ENCODE assay signal across 17 cellular contexts in the genomic region with DNA sequence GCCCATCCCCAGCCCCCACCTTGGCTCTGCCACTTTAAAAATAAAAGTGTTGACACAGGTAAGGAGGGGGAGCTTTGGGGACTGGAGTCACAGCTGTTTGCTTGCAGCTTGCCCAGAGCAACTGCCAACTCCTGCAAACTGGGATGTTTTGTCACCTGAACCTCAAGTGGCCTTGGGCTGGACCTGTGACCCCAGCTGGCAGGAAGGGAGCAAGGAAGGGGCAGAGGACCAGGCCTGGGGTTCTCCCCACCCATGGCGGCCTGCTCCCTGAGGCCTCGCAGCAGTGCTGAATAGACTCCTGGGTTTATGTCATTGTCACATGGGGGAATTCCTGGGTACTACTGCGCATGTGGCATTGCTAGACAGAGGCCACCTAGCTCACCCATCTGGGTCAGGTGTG.
DNase-seq lines count a peak whose midpoint lies in the region; ATAC-seq and TF ChIP-seq lines count a peak whose summit lies in the region.
"Had no signal": no experiment of that assay in that cellular context is flagged by ENCODE, and none has a peak within 500 bp of the region (broad histone marks: within the 10 kb centered on the region; RNA-seq: fewer than 3 reads in every experiment).

No MANE protein-coding gene starts in this region.

- peak; percentile 29 for DNase-seq in activated CD8-positive, alpha-beta memory T cell treated with anti-CD3 and anti-CD28 coated beads, Interleukin-2, amount 50 U/mL, for 48 hours
- DNase-seq in activated CD8-positive, alpha-beta memory T cell treated with anti-CD3 and anti-CD28 coated beads, Interleukin-2, amount 50 U/mL, for 4 hours, result no peak
- DNase-seq in NCI-H345 treated with DMSO at 0.1 percent for 48 hours (lab: John Stamatoyannopoulos, UW; ENCODE audit: unreplicated experiment) (peak; percentile 21), coronary artery (ENCODE audit: low spot score) (peak; percentile 61), upper lobe of left lung (peak; percentile 43 to 77), H4 (ENCODE audit: low spot score) (no peak)
- DNase-seq: activated CD8-positive, alpha-beta T cell treated with anti-CD3 and anti-CD28 coated beads, Interleukin-2, amount 10 ng/mL, durations not matched to agents 7 days and 5 days; central memory CD4-positive, alpha-beta T cell; effector memory CD8-positive, alpha-beta T cell; hippocampal formation; left cardiac atrium; psoas muscle; stimulated activated CD4-positive, alpha-beta T cell treated with anti-CD3 and anti-CD28 coated beads, Interleukin-12 subunit alpha, Interleukin-12 subunit beta, amount 100 ng/mL, for 4 hours; stimulated activated naive CD8-positive, alpha-beta T cell treated with anti-CD3 and anti-CD28 coated beads, Interleukin-15, Interleukin-2, amounts not matched to agents 100 U/mL and 50 U/mL, for 24 hours; SW 1271 had no signal

- H3K27ac ChIP-seq in coronary artery (no peak overlapping the region), upper lobe of left lung (no peak overlapping the region)
- H3K27ac ChIP-seq: psoas muscle had no signal

- peak in 1 of 2 donors; percentile 5 for ATAC-seq in upper lobe of left lung (ENCODE audit: low FRiP score in 2 of 2)
- ATAC-seq in HG03520 (IDR thresholded peaks at IDR 0.05; ENCODE audit: unreplicated experiment), result no peak
- no peak for ATAC-seq in GM18511 (IDR thresholded peaks at IDR 0.05; ENCODE audit: unreplicated experiment)
- ATAC-seq: activated CD8-positive, alpha-beta T cell treated with anti-CD3 and anti-CD28 coated beads, Interleukin-2, amount 10 ng/mL, durations not matched to agents 7 days and 5 days; effector memory CD8-positive, alpha-beta T cell; left cardiac atrium; stimulated activated naive CD8-positive, alpha-beta T cell treated with anti-CD3 and anti-CD28 coated beads, Interleukin-15, Interleukin-2, amounts not matched to agents 100 U/mL and 50 U/mL, for 24 hours had no signal

- H3K4me3 ChIP-seq in coronary artery (no peak overlapping the region), upper lobe of left lung (no peak overlapping the region)
- H3K4me3 ChIP-seq: psoas muscle had no signal

- no peak for TF ChIP-seq CTCF in coronary artery (IDR thresholded peaks at IDR 0.05)
- no peak for TF ChIP-seq CTCF in upper lobe of left lung (IDR thresholded peaks at IDR 0.05)

- no peaks in the 10 kb centered on the region for H3K9me3 ChIP-seq in upper lobe of left lung
- H3K9me3 ChIP-seq: psoas muscle had no signal

- 65 to 83% methylated on average over 3 of the region's 3 CpGs for WGBS in upper lobe of left lung, 2 donors

- TF ChIP-seq POLR2A in upper lobe of left lung (IDR thresholded peaks at IDR 0.05), result no peak

- no peaks in the 10 kb centered on the region for H3K27me3 ChIP-seq in upper lobe of left lung

- no peaks in the 10 kb centered on the region for H3K36me3 ChIP-seq in upper lobe of left lung

- peaks cover 6 to 18% (median 17%) of the 10 kb centered on the region in 4 donors for H3K4me1 ChIP-seq in upper lobe of left lung
- H3K4me1 ChIP-seq: psoas muscle had no signal

- no peak for TF ChIP-seq EP300 in upper lobe of left lung (IDR thresholded peaks at IDR 0.05)

Comparison
In these comparisons a context has a peak if more than half of its experiments do, and no peak if none do; other contexts are left out.
1. DNase-seq: peak in activated CD8-positive, alpha-beta memory T cell treated with anti-CD3 and anti-CD28 coated beads, Interleukin-2, amount 50 U/mL, for 48 hours (single experiment), NCI-H345 treated with DMSO at 0.1 percent for 48 hours (single experiment), coronary artery (single experiment) and upper lobe of left lung (2 of 2); none in activated CD8-positive, alpha-beta memory T cell treated with anti-CD3 and anti-CD28 coated beads, Interleukin-2, amount 50 U/mL, for 4 hours (single experiment) and H4 (single experiment).